In genomic region chr1:149792912-149793521, GRCh38 we compare ENCODE assay signal across 8 cellular contexts. TPM values are rescaled to one million over a fixed set of nuclear protein-coding genes. Genes with fewer than 3 reads are reported as not detected.
DNase-seq lines count a peak whose midpoint lies in the region; ATAC-seq and TF ChIP-seq lines count a peak whose summit lies in the region.
"Not testable (repeated sequence)": the region's sequence is repeated elsewhere in the genome, so short reads cannot be mapped to it uniquely, and the experiment has no call there.

No MANE protein-coding gene starts in this region.

- POLR2A ChIA-PET in T-cell (lab: Charles Lee): not testable (repeated sequence)

- H3K27me3 ChIP-seq in adrenal gland, tibial artery: not testable (repeated sequence)

- H3K27ac Mint-ChIP-seq in T-cell, progenitor cell of endocrine pancreas: not testable (repeated sequence)

- intact Hi-C loops in adrenal gland (cut with DNase I); left ventricle myocardium superior (cut with micrococcal nuclease); tibial artery (cut with DNase I; ENCODE audit: low total_unique reads): not testable (repeated sequence)

- ATAC-seq in HG02642 (IDR thresholded peaks at IDR 0.05; ENCODE audit: poor library complexity, unreplicated experiment): peak; percentile 93
- ATAC-seq in T-cell (replicated peaks in 1 of 4): peak; percentile 92 to 98 (median 98)
- ATAC-seq in left ventricle myocardium superior: peak; percentile 94

- peak overlapping the region in 1 of 3 donors; percentile 98 for H3K4me3 Mint-ChIP-seq in T-cell
- peak overlapping the region; percentile 76 for H3K4me3 Mint-ChIP-seq in progenitor cell of endocrine pancreas (ENCODE audit: low read depth)

- not testable (repeated sequence) for H3K4me1 ChIP-seq in adrenal gland (replicated peaks in 1 of 2)
- H3K4me1 ChIP-seq in tibial artery: peaks cover 0 to 18% (median 0%) of the 10 kb centered on the region in 4 donors

- TF ChIP-seq POLR2A in adrenal gland (IDR thresholded peaks at IDR 0.05): peak in 1 of 2 donors; percentile 17

- not testable (repeated sequence) for H3K27me3 Mint-ChIP-seq in T-cell, progenitor cell of endocrine pancreas

- peak overlapping the region in 4 of 5 donors; percentile 72 to 89 (median 75) for H3K27ac ChIP-seq in adrenal gland
- peak overlapping the region; percentile 84 to 87 for H3K27ac ChIP-seq in tibial artery

- CTCF ChIA-PET in T-cell (lab: Charles Lee): not testable (repeated sequence)

- H3K4me3 ChIP-seq in adrenal gland (peak overlapping the region in 2 of 4 donors; percentile 10 to 56), tibial artery (peak overlapping the region; percentile 54 to 65)

- H3K9me3 ChIP-seq in adrenal gland (replicated peaks in 1 of 3); tibial artery: not testable (repeated sequence)

- not testable (repeated sequence) for H3K36me3 ChIP-seq in adrenal gland (replicated peaks in 1 of 2); tibial artery

- not testable (repeated sequence) for H3K36me3 Mint-ChIP-seq in T-cell; progenitor cell of endocrine pancreas (ENCODE audit: insufficient read depth)

- WGBS in adrenal gland, 4 donors: 1 to 5% (median 2%) methylated on average over 14 to 38 of the region's 52 CpGs; no CpG with 5 or more reads in 1 of the 4 donors

- TF ChIP-seq CTCF in GM12872 (IDR thresholded peaks at IDR 0.05; ENCODE audit: insufficient read depth, low read depth, low read length) (peak; percentile 47; the same call in 1 of the 3 replicates), adrenal gland (IDR thresholded peaks at IDR 0.05) (peak in 4 of 6 experiments; percentile 54 to 86 (median 67)), progenitor cell of endocrine pancreas (IDR thresholded peaks at IDR 0.05; ENCODE audit: unreplicated experiment) (peak; percentile 60), tibial artery (IDR thresholded peaks at IDR 0.05) (peak; percentile 29 to 81)

- H3K9me3 Mint-ChIP-seq in T-cell; progenitor cell of endocrine pancreas (ENCODE audit: low read depth): not testable (repeated sequence)

- H3K4me1 Mint-ChIP-seq in T-cell; progenitor cell of endocrine pancreas (ENCODE audit: low read depth): not testable (repeated sequence)

- DNase-seq in NCI-H1092 (lab: John Stamatoyannopoulos, UW) (peak; percentile 53), T-cell (peak; percentile 47 to 83 (median 72)), adrenal gland (peak; percentile 51 to 78 (median 72)), left ventricle myocardium superior (peak; percentile 83), progenitor cell of endocrine pancreas (ENCODE audit: low spot score, unreplicated experiment) (peak; percentile 69), tibial artery (peak; percentile 33 to 83)

RNA-seq across cellular contexts. Expression of gene FCGR1A, which starts 10.5 kb away (rescaled TPM):
- total RNA-seq in T-cell (not detected), adrenal gland (10 to 100 TPM in 7 of 8 donors, 1 to 10 TPM in 1; 7.8 to 38.0 (median 20.9) TPM), left ventricle myocardium superior (1.1 TPM), progenitor cell of endocrine pancreas (not detected in 2 replicates)
- 10 to 100 TPM; 10.6 to 64.2 (median 63.5) TPM for polyA plus RNA-seq in adrenal gland
